In genomic region chr1:206766251-206766856, GRCh38 we compare ENCODE assay signal across 8 cellular contexts. TPM values are rescaled to one million over a fixed set of nuclear protein-coding genes. Genes with fewer than 3 reads are reported as not detected.
DNase-seq lines count a peak whose midpoint lies in the region; ATAC-seq and TF ChIP-seq lines count a peak whose summit lies in the region.

No MANE protein-coding gene starts in this region.

- no peak for TF ChIP-seq CTCF in CD8-positive, alpha-beta T cell (IDR thresholded peaks at IDR 0.05)
- no peak for TF ChIP-seq CTCF in activated CD8-positive, alpha-beta T cell treated with anti-CD3 and anti-CD28 coated beads for 36 hours (IDR thresholded peaks at IDR 0.05)

- peak overlapping the region; percentile 82 for H3K27ac Mint-ChIP-seq in CD8-positive, alpha-beta T cell
- peak overlapping the region; percentile 65 for H3K27ac Mint-ChIP-seq in activated CD8-positive, alpha-beta T cell treated with anti-CD3 and anti-CD28 coated beads for 36 hours

- H3K27ac ChIP-seq in CD8-positive, alpha-beta T cell (ENCODE audit: low read depth, low read length) = no peak overlapping the region

- H3K9me3 ChIP-seq in CD8-positive, alpha-beta T cell (ENCODE audit: low read length) = no peaks in the 10 kb centered on the region

- peak; percentile 47 to 82 (median 70) for DNase-seq in CD8-positive, alpha-beta T cell
- DNase-seq in LoVo (ENCODE audit: low spot score) (peak; percentile 39), fibroblast of peridontal ligament (ENCODE audit: extremely low read depth) (peak; percentile 73), skeletal muscle cell (ENCODE audit: low read depth) (peak; percentile 31), midbrain (lab: John Stamatoyannopoulos, UW) (no peak), NCI-H2196 treated with DMSO at 0.1 percent for 48 hours (lab: John Stamatoyannopoulos, UW; ENCODE audit: unreplicated experiment) (no peak)
- peak; percentile 87 for DNase-seq in activated CD8-positive, alpha-beta T cell treated with anti-CD3 and anti-CD28 coated beads for 36 hours

- H3K27me3 Mint-ChIP-seq in CD8-positive, alpha-beta T cell (ENCODE audit: low read depth) = no peaks in the 10 kb centered on the region
- peaks cover 3% of the 10 kb centered on the region for H3K27me3 Mint-ChIP-seq in activated CD8-positive, alpha-beta T cell treated with anti-CD3 and anti-CD28 coated beads for 36 hours

- H3K4me1 ChIP-seq in CD8-positive, alpha-beta T cell (ENCODE audit: insufficient read depth, low read length) = peaks cover 63% of the 10 kb centered on the region

- intact Hi-C loops in CD8-positive, alpha-beta T cell (cut with DNase I, micrococcal nuclease) = loop anchor here (1.0 to 2.0 kb wide), 4 partner anchors 8 to 37 kb away; no protein-coding TSS in a partner anchor
- intact Hi-C loops in activated CD8-positive, alpha-beta T cell treated with anti-CD3 and anti-CD28 coated beads for 36 hours (cut with micrococcal nuclease) = loop anchor here (5.0 kb wide), 1 partner anchor 41 kb away; no protein-coding TSS in a partner anchor

- peak overlapping the region; percentile 3 for H3K4me3 ChIP-seq in CD8-positive, alpha-beta T cell (ENCODE audit: low read depth, low read length)
- H3K4me3 ChIP-seq in skeletal muscle cell (ENCODE audit: low read depth, low read length) = no peak overlapping the region

- no peaks in the 10 kb centered on the region for H3K36me3 ChIP-seq in CD8-positive, alpha-beta T cell (ENCODE audit: insufficient read depth, low read length)

- CTCF ChIA-PET in CD8-positive, alpha-beta T cell (lab: Charles Lee) = interaction anchor here (0.6 to 11.8 kb wide), 18 partner anchors 10 to 216 kb away, joined by 3 to 117 read pairs (median 4); no protein-coding TSS in a partner anchor
- CTCF ChIA-PET in activated CD8-positive, alpha-beta T cell treated with anti-CD3 and anti-CD28 coated beads for 36 hours (lab: Charles Lee) = interaction anchor here (0.9 to 10.0 kb wide), 16 partner anchors 8 to 146 kb away, joined by 3 to 125 read pairs (median 8); partner anchors contain the start of gene DYRK3

- H3K36me3 Mint-ChIP-seq in CD8-positive, alpha-beta T cell = no peaks in the 10 kb centered on the region
- no peaks in the 10 kb centered on the region for H3K36me3 Mint-ChIP-seq in activated CD8-positive, alpha-beta T cell treated with anti-CD3 and anti-CD28 coated beads for 36 hours (ENCODE audit: low read depth)

- H3K9me3 Mint-ChIP-seq in CD8-positive, alpha-beta T cell = no peaks in the 10 kb centered on the region
- H3K9me3 Mint-ChIP-seq in activated CD8-positive, alpha-beta T cell treated with anti-CD3 and anti-CD28 coated beads for 36 hours = peaks cover 4% of the 10 kb centered on the region

- peaks cover 61% of the 10 kb centered on the region for H3K4me1 Mint-ChIP-seq in CD8-positive, alpha-beta T cell (ENCODE audit: low read depth)
- H3K4me1 Mint-ChIP-seq in activated CD8-positive, alpha-beta T cell treated with anti-CD3 and anti-CD28 coated beads for 36 hours (ENCODE audit: low read depth) = peaks cover 65% of the 10 kb centered on the region

- no peaks in the 10 kb centered on the region for H3K27me3 ChIP-seq in CD8-positive, alpha-beta T cell (ENCODE audit: insufficient read depth, low read length)

- H3K4me3 Mint-ChIP-seq in CD8-positive, alpha-beta T cell = peak overlapping the region; percentile 61
- peak overlapping the region; percentile 47 for H3K4me3 Mint-ChIP-seq in activated CD8-positive, alpha-beta T cell treated with anti-CD3 and anti-CD28 coated beads for 36 hours

- POLR2A ChIA-PET in CD8-positive, alpha-beta T cell (lab: Charles Lee) = interaction anchor here (0.6 to 3.2 kb wide), 12 partner anchors 10 to 555 kb away, joined by 3 to 18 read pairs (median 4); no protein-coding TSS in a partner anchor
- POLR2A ChIA-PET in activated CD8-positive, alpha-beta T cell treated with anti-CD3 and anti-CD28 coated beads for 36 hours (lab: Charles Lee) = interaction anchor here (0.5 to 1.7 kb wide), 8 partner anchors 10 to 63 kb away, joined by 3 to 8 read pairs (median 5); no protein-coding TSS in a partner anchor

- ATAC-seq in CD8-positive, alpha-beta T cell = peak; percentile 77
- ATAC-seq in GM21529 (IDR thresholded peaks at IDR 0.05; ENCODE audit: unreplicated experiment) = peak; percentile 50
- ATAC-seq in activated CD8-positive, alpha-beta T cell treated with anti-CD3 and anti-CD28 coated beads for 36 hours = peak; percentile 75

RNA-seq across cellular contexts. Expression of gene IL19, which starts 4.2 kb away (rescaled TPM):
- not detected for total RNA-seq in CD8-positive, alpha-beta T cell
- total RNA-seq in activated CD8-positive, alpha-beta T cell treated with anti-CD3 and anti-CD28 coated beads for 36 hours = not detected

RNA-seq across cellular contexts. Expression of gene IL10, which starts 5.9 kb away (rescaled TPM):
- 1 to 10 TPM in 1 of 2 experiments, under 1 TPM in 1; 0.78 to 1.0 TPM for total RNA-seq in CD8-positive, alpha-beta T cell
- total RNA-seq in activated CD8-positive, alpha-beta T cell treated with anti-CD3 and anti-CD28 coated beads for 36 hours = under 1 TPM in 1 of 2 experiments, not detected in 1; 0.32 TPM

Comparison
In these comparisons a context has a peak if more than half of its experiments do, and no peak if none do; other contexts are left out.
1. DNase-seq: peak in CD8-positive, alpha-beta T cell (7 of 7), LoVo (single experiment), activated CD8-positive, alpha-beta T cell treated with anti-CD3 and anti-CD28 coated beads for 36 hours (single experiment), fibroblast of peridontal ligament (single experiment) and skeletal muscle cell (single experiment); none in midbrain (single experiment) and NCI-H2196 treated with DMSO at 0.1 percent for 48 hours (single experiment).
2. Peak in every context shown above with its lines, with median percentiles within 50 percentile points of each other: ATAC-seq.